ENCODE assay signal across 9 cellular contexts in the genomic region with DNA sequence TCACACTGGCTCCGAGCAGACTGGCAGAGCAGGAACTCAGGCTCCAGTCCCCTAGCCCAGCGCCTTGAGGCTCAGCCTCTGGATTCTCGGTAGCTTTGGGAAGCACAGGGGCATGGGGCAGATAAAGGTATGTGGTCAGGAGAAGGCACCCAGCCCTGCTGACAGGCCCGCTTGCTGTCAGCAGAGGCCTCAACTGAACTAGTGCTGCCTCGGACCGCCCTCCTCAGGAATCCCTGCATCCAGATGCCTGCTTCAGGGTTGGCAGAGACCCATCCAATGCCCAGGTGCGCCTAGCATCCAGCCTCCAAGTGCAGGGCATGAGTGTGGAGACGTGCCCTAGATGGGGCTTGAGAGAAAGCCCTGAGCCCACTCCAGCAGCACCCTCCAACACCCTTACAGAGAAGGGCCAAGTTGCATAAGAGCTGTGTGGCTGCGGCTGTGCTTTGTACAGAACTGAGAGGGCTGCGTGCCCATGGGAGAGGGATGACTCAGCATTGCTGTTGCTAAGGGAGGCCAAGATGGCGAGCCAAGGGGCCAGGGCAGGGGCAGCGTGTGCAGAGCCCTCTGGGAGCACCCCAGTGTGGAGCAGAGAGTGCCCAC.
DNase-seq lines count a peak whose midpoint lies in the region; ATAC-seq lines count a peak whose summit lies in the region.
"Had no signal": no experiment of that assay in that cellular context is flagged by ENCODE, and none has a peak within 500 bp of the region (broad histone marks: within the 10 kb centered on the region; RNA-seq: fewer than 3 reads in every experiment).

No MANE protein-coding gene starts in this region.

- no peaks in the 10 kb centered on the region for H3K36me3 ChIP-seq in SJCRH30

- H3K36me3 Mint-ChIP-seq in dendritic cell treated with granulocyte-macrophage colony-stimulating factor and Interleukin-4, amounts not matched to agents 40 ng/mL and 50 ng/mL, for 4 days (ENCODE audit: low read depth), result no peaks in the 10 kb centered on the region

- H3K4me3 Mint-ChIP-seq in dendritic cell treated with granulocyte-macrophage colony-stimulating factor and Interleukin-4, amounts not matched to agents 40 ng/mL and 50 ng/mL, for 4 days, result peak overlapping the region; percentile 4

- peaks cover 47% of the 10 kb centered on the region for H3K4me1 Mint-ChIP-seq in dendritic cell treated with granulocyte-macrophage colony-stimulating factor and Interleukin-4, amounts not matched to agents 40 ng/mL and 50 ng/mL, for 4 days (ENCODE audit: low read depth)

- no peak overlapping the region for H3K4me3 ChIP-seq in SJCRH30
- H3K4me3 ChIP-seq: SK-N-MC had no signal

- H3K27ac Mint-ChIP-seq in dendritic cell treated with granulocyte-macrophage colony-stimulating factor and Interleukin-4, amounts not matched to agents 40 ng/mL and 50 ng/mL, for 4 days, result peak overlapping the region; percentile 52

- peaks cover 8% of the 10 kb centered on the region for H3K27me3 Mint-ChIP-seq in dendritic cell treated with granulocyte-macrophage colony-stimulating factor and Interleukin-4, amounts not matched to agents 40 ng/mL and 50 ng/mL, for 4 days

- DNase-seq in AG20443 (ENCODE audit: low spot score), result peak; percentile 74
- DNase-seq in NCI-H226, result peak; percentile 32
- DNase-seq in mucosa of gallbladder (ENCODE audit: low spot score), result peak; percentile 45
- DNase-seq in HuH-7 (ENCODE audit: low spot score), result no peak
- DNase-seq in SJCRH30, result no peak

- no peaks in the 10 kb centered on the region for H3K9me3 ChIP-seq in SJCRH30 (replicated peaks)

- no peak overlapping the region for H3K27ac ChIP-seq in SJCRH30
- H3K27ac ChIP-seq: SK-N-MC had no signal

- intact Hi-C loops in dendritic cell treated with granulocyte-macrophage colony-stimulating factor and Interleukin-4, amounts not matched to agents 40 ng/mL and 50 ng/mL, for 4 days (cut with micrococcal nuclease), result no loop called here

- H3K4me1 ChIP-seq in SJCRH30, result peaks cover 17% of the 10 kb centered on the region

- ATAC-seq in HG03432 (IDR thresholded peaks at IDR 0.05; ENCODE audit: unreplicated experiment) (no peak), GM19397 (IDR thresholded peaks at IDR 0.05; ENCODE audit: unreplicated experiment) (no peak)

- no peaks in the 10 kb centered on the region for H3K9me3 Mint-ChIP-seq in dendritic cell treated with granulocyte-macrophage colony-stimulating factor and Interleukin-4, amounts not matched to agents 40 ng/mL and 50 ng/mL, for 4 days

- no peaks in the 10 kb centered on the region for H3K27me3 ChIP-seq in SJCRH30

Comparison
In these comparisons a context has a peak if more than half of its experiments do, and no peak if none do; other contexts are left out.
1. DNase-seq: peak in AG20443 (single experiment), NCI-H226 (single experiment) and mucosa of gallbladder (single experiment); none in HuH-7 (single experiment) and SJCRH30 (0 of 2).